In genomic region chr10:62651341-62651740, GRCh38 we compare ENCODE assay signal across 35 cellular contexts.
DNase-seq lines count a peak whose midpoint lies in the region; ATAC-seq and TF ChIP-seq lines count a peak whose summit lies in the region.
"Had no signal": no experiment of that assay in that cellular context is flagged by ENCODE, and none has a peak within 500 bp of the region (broad histone marks: within the 10 kb centered on the region; RNA-seq: fewer than 3 reads in every experiment).

No MANE protein-coding gene starts in this region.

- CTCF ChIA-PET in mammary epithelial cell (lab: Charles Lee; ENCODE audit: low non-redundant PET) (interaction anchor here (0.6 kb wide), 1 partner anchor 167 kb away, joined by 4 read pairs; no protein-coding TSS in a partner anchor), MCF 10A (lab: Yijun Ruan, JAX) (no interaction called here), PC-3 (lab: Charles Lee) (no interaction called here)

- no peaks in the 10 kb centered on the region for H3K4me1 Mint-ChIP-seq in MCF 10A (ENCODE audit: insufficient read depth, unreplicated experiment)

- H3K9me2 ChIP-seq in PC-3 (replicated peaks; ENCODE audit: low read length): 0 out of 2 replicates have a peak, but pooled peaks cover 3% of the 10 kb centered on the region

- no peaks in the 10 kb centered on the region for H3K36me3 Mint-ChIP-seq in MCF 10A (ENCODE audit: insufficient read depth, unreplicated experiment)
- H3K36me3 Mint-ChIP-seq: activated CD8-positive, alpha-beta memory T cell treated with anti-CD3 and anti-CD28 coated beads, Interleukin-2, amount 10 ng/mL, durations not matched to agents 7 days and 5 days; activated naive CD8-positive, alpha-beta T cell treated with anti-CD3 and anti-CD28 coated beads, Interleukin-2, amount 10 ng/mL, durations not matched to agents 7 days and 5 days; T-cell; WTC11 had no signal

- H3K4me2 ChIP-seq in mammary epithelial cell (ENCODE audit: insufficient read depth, low read depth, low read length) (peak overlapping the region; percentile 26), PC-3 (ENCODE audit: low read length) (peak overlapping the region; percentile 43)

- TF ChIP-seq POLR2A in esophagus muscularis mucosa (IDR thresholded peaks at IDR 0.05; ENCODE audit: low read depth): no peak

- no peak for TF ChIP-seq EP300 in esophagus muscularis mucosa (IDR thresholded peaks at IDR 0.05)

- WGBS in mammary epithelial cell (ENCODE audit: low coverage, missing lambda C conversion rate): 3% methylated on average over 2 of the region's 2 CpGs
- WGBS in esophagus muscularis mucosa: 57% methylated on average over 2 of the region's 2 CpGs

- no peak overlapping the region for H3K27ac Mint-ChIP-seq in MCF 10A (ENCODE audit: low read depth, unreplicated experiment)
- H3K27ac Mint-ChIP-seq: activated CD4-positive, alpha-beta T cell treated with anti-CD3 and anti-CD28 coated beads, Interleukin-2, amount 10 ng/mL, durations not matched to agents 7 days and 5 days; activated CD8-positive, alpha-beta memory T cell treated with anti-CD3 and anti-CD28 coated beads, Interleukin-2, amount 10 ng/mL, durations not matched to agents 7 days and 5 days; activated naive CD8-positive, alpha-beta T cell treated with anti-CD3 and anti-CD28 coated beads, Interleukin-2, amount 10 ng/mL, durations not matched to agents 7 days and 5 days; CD4-positive, alpha-beta T cell; effector memory CD8-positive, alpha-beta T cell; naive thymus-derived CD4-positive, alpha-beta T cell; T-cell; WTC11 had no signal

- no peak overlapping the region for H3K9ac ChIP-seq in mammary epithelial cell (ENCODE audit: insufficient read depth, low read length)
- H3K9ac ChIP-seq in PC-3 (ENCODE audit: low read length): no peak overlapping the region

- H3K4me3 ChIP-seq in mammary epithelial cell (replicated peaks in 1 of 3; ENCODE audit: insufficient read depth in 1 of 3, low read depth in 2 of 3, low read length in 3 of 3): no peak overlapping the region
- peak overlapping the region; percentile 1; the same call in 1 of the 2 replicates for H3K4me3 ChIP-seq in PC-3 (ENCODE audit: low read length)
- H3K4me3 ChIP-seq in esophagus muscularis mucosa: no peak overlapping the region
- H3K4me3 ChIP-seq: ascending aorta, prostate gland, right lobe of liver, SJSA1 had no signal

- dilution Hi-C loops in mammary epithelial cell (cut with HindIII; ENCODE audit: low sequenced_read_pairs): loop anchor here (5.0 kb wide), 1 partner anchor 34 kb away; no protein-coding TSS in a partner anchor

- H3K4me3 Mint-ChIP-seq in MCF 10A (ENCODE audit: unreplicated experiment): no peak overlapping the region
- H3K4me3 Mint-ChIP-seq: activated CD4-positive, alpha-beta T cell treated with anti-CD3 and anti-CD28 coated beads, Interleukin-2, amount 10 ng/mL, durations not matched to agents 7 days and 5 days; activated CD8-positive, alpha-beta memory T cell treated with anti-CD3 and anti-CD28 coated beads, Interleukin-2, amount 10 ng/mL, durations not matched to agents 7 days and 5 days; activated naive CD8-positive, alpha-beta T cell treated with anti-CD3 and anti-CD28 coated beads, Interleukin-2, amount 10 ng/mL, durations not matched to agents 7 days and 5 days; activated T-cell treated with anti-CD3 and anti-CD28 coated beads, Interleukin-2, amount 50 U/mL, for 4 hours; CD4-positive, alpha-beta T cell; effector memory CD8-positive, alpha-beta T cell; naive thymus-derived CD4-positive, alpha-beta T cell; T-cell; WTC11 had no signal

- no peaks in the 10 kb centered on the region for H3K9me3 ChIP-seq in mammary epithelial cell (replicated peaks; ENCODE audit: insufficient read depth, low read length)
- no peaks in the 10 kb centered on the region for H3K9me3 ChIP-seq in PC-3 (ENCODE audit: low read length)
- H3K9me3 ChIP-seq in esophagus muscularis mucosa: no peaks in the 10 kb centered on the region
- H3K9me3 ChIP-seq: ascending aorta, prostate gland, right lobe of liver had no signal

- H4K20me1 ChIP-seq in mammary epithelial cell (ENCODE audit: insufficient read depth, low read length) (no peaks in the 10 kb centered on the region), PC-3 (ENCODE audit: low read length) (no peaks in the 10 kb centered on the region)

- H2AFZ ChIP-seq in mammary epithelial cell (ENCODE audit: low read depth, low read length) (no peak overlapping the region), PC-3 (ENCODE audit: low read length) (no peak overlapping the region)

- BruUV-seq in mammary epithelial cell (replicated peaks; lab: Mats Ljungman, UMichigan) (no TSS peak), MCF 10A (replicated peaks; lab: Mats Ljungman, UMichigan) (no TSS peak), PC-3 (replicated peaks; lab: Mats Ljungman, UMichigan) (no TSS peak)

- intact Hi-C loops in mammary epithelial cell (cut with micrococcal nuclease): no loop called here
- intact Hi-C loops in MCF 10A (cut with micrococcal nuclease): no loop called here
- intact Hi-C loops in PC-3 (cut with micrococcal nuclease): no loop called here
- intact Hi-C loops in esophagus muscularis mucosa (cut with DNase I): no loop called here

- in situ Hi-C loops in mammary epithelial cell (cut with MboI; ENCODE audit: low sequenced_read_pairs in 2 of 2): no loop called here

- peak; percentile 31 for DNase-seq in mammary epithelial cell
- DNase-seq in MCF 10A (ENCODE audit: unreplicated experiment): no peak
- peak; percentile 96 for DNase-seq in PC-3
- DNase-seq in kidney tubule cell (ENCODE audit: low spot score): peak; percentile 38
- no peak for DNase-seq in esophagus muscularis mucosa (ENCODE audit: extremely low spot score)
- no peak for DNase-seq in cortex of kidney (lab: John Stamatoyannopoulos, UW)
- no peak for DNase-seq in activated CD4-positive, CD25-positive, alpha-beta regulatory T cell treated with anti-CD3 and anti-CD28 coated beads, Interleukin-2, amount 50 U/mL, for 72 hours
- no peak for DNase-seq in activated CD8-positive, alpha-beta memory T cell treated with anti-CD3 and anti-CD28 coated beads for 24 hours
- DNase-seq: 8988T; activated CD4-positive, alpha-beta T cell treated with anti-CD3 and anti-CD28 coated beads, Interleukin-2, amount 10 ng/mL, durations not matched to agents 7 days and 5 days; activated CD8-positive, alpha-beta memory T cell treated with anti-CD3 and anti-CD28 coated beads, Interleukin-2, amount 10 ng/mL, durations not matched to agents 7 days and 5 days; activated gamma-delta T cell treated with Interleukin-2 at 50 U/mL for 16 hours; activated naive CD8-positive, alpha-beta T cell treated with anti-CD3 and anti-CD28 coated beads, Interleukin-2, amount 10 ng/mL, durations not matched to agents 7 days and 5 days; activated T-cell treated with anti-CD3 and anti-CD28 coated beads, Interleukin-2, amount 50 U/mL, for 4 hours; CD4-positive, alpha-beta T cell; central memory CD4-positive, alpha-beta T cell; DND-41; effector memory CD8-positive, alpha-beta T cell; erythroblast; head of caudate nucleus; Karpas-422; left ventricle myocardium superior; naive thymus-derived CD4-positive, alpha-beta T cell; NCI-H1694; NCI-H2171; NCI-H82; right lobe of liver; stimulated activated CD4-positive, alpha-beta T cell treated with anti-CD3 and anti-CD28 coated beads, Interleukin-4, amount 100 ng/mL, for 4 hours; T-cell had no signal

- H3K27me3 ChIP-seq in mammary epithelial cell (ENCODE audit: insufficient read depth, low read length) (no peaks in the 10 kb centered on the region), PC-3 (ENCODE audit: low read length) (no peaks in the 10 kb centered on the region), esophagus muscularis mucosa (no peaks in the 10 kb centered on the region)
- H3K27me3 ChIP-seq: ascending aorta, foreskin keratinocyte, right lobe of liver, SJSA1 had no signal

- H3K79me2 ChIP-seq in mammary epithelial cell (ENCODE audit: insufficient read depth, low read length) (no peaks in the 10 kb centered on the region), PC-3 (ENCODE audit: low read length) (no peaks in the 10 kb centered on the region)

- TF ChIP-seq CTCF in mammary epithelial cell (conservative IDR thresholded peaks at IDR 0.05 in 1 of 2, IDR thresholded peaks at IDR 0.05 in 1 of 2; ENCODE audit: extremely low read depth in 1 of 2, insufficient read depth in 1 of 2, low read depth in 1 of 2, low read length in 2 of 2): no peak
- no peak for TF ChIP-seq CTCF in MCF 10A (IDR thresholded peaks at IDR 0.05; ENCODE audit: unreplicated experiment)
- TF ChIP-seq CTCF in PC-3 (conservative IDR thresholded peaks at IDR 0.05; ENCODE audit: low read depth, low read length): no peak
- no peak for TF ChIP-seq CTCF in esophagus muscularis mucosa (IDR thresholded peaks at IDR 0.05)

- H3F3A ChIP-seq in PC-3 (ENCODE audit: low read length, unreplicated experiment): no peaks in the 10 kb centered on the region

- POLR2A ChIA-PET in MCF 10A (lab: Yijun Ruan, JAX): no interaction called here
- POLR2A ChIA-PET in PC-3 (lab: Charles Lee; ENCODE audit: unreplicated experiment): no interaction called here

- ATAC-seq in PC-3: peak; percentile 66
- ATAC-seq: activated CD8-positive, alpha-beta memory T cell treated with anti-CD3 and anti-CD28 coated beads, Interleukin-2, amount 10 ng/mL, durations not matched to agents 7 days and 5 days; activated T-cell treated with anti-CD3 and anti-CD28 coated beads, Interleukin-2, amount 50 U/mL, for 4 hours; effector memory CD8-positive, alpha-beta T cell; foreskin keratinocyte; left ventricle myocardium superior; naive thymus-derived CD4-positive, alpha-beta T cell; right lobe of liver; T-cell; WTC11 had no signal

- no peaks in the 10 kb centered on the region for H3K27me3 Mint-ChIP-seq in MCF 10A (ENCODE audit: insufficient read depth, unreplicated experiment)
- H3K27me3 Mint-ChIP-seq: activated CD4-positive, alpha-beta T cell treated with anti-CD3 and anti-CD28 coated beads, Interleukin-2, amount 10 ng/mL, durations not matched to agents 7 days and 5 days; activated naive CD8-positive, alpha-beta T cell treated with anti-CD3 and anti-CD28 coated beads, Interleukin-2, amount 10 ng/mL, durations not matched to agents 7 days and 5 days; CD4-positive, alpha-beta T cell; effector memory CD8-positive, alpha-beta T cell; T-cell had no signal

- no peaks in the 10 kb centered on the region for H3K9me3 Mint-ChIP-seq in MCF 10A (ENCODE audit: unreplicated experiment)
- H3K9me3 Mint-ChIP-seq: activated CD4-positive, alpha-beta T cell treated with anti-CD3 and anti-CD28 coated beads, Interleukin-2, amount 10 ng/mL, durations not matched to agents 7 days and 5 days; activated naive CD8-positive, alpha-beta T cell treated with anti-CD3 and anti-CD28 coated beads, Interleukin-2, amount 10 ng/mL, durations not matched to agents 7 days and 5 days; activated T-cell treated with anti-CD3 and anti-CD28 coated beads, Interleukin-2, amount 50 U/mL, for 4 hours; effector memory CD8-positive, alpha-beta T cell; T-cell had no signal

- H3K27ac ChIP-seq in mammary epithelial cell (ENCODE audit: insufficient read depth, low read depth, low read length): no peak overlapping the region
- peak overlapping the region; percentile 53 for H3K27ac ChIP-seq in PC-3 (ENCODE audit: low read length)
- no peak overlapping the region for H3K27ac ChIP-seq in esophagus muscularis mucosa (replicated peaks in 1 of 4)
- H3K27ac ChIP-seq: ascending aorta, foreskin keratinocyte, prostate gland, right lobe of liver, RWPE1, SJSA1 had no signal

- H3K36me3 ChIP-seq in mammary epithelial cell (ENCODE audit: insufficient read depth, low read length) (no peaks in the 10 kb centered on the region), PC-3 (ENCODE audit: low read depth, low read length) (no peaks in the 10 kb centered on the region), esophagus muscularis mucosa (no peaks in the 10 kb centered on the region)
- H3K36me3 ChIP-seq: ascending aorta, prostate gland, right lobe of liver, SJSA1 had no signal

- H3K4me1 ChIP-seq in mammary epithelial cell (ENCODE audit: insufficient read depth, low read length) (peaks cover 25% of the 10 kb centered on the region), PC-3 (ENCODE audit: insufficient read depth, low read length) (peaks cover 24% of the 10 kb centered on the region), esophagus muscularis mucosa (no peaks in the 10 kb centered on the region)
- H3K4me1 ChIP-seq: ascending aorta, foreskin keratinocyte, prostate gland, right lobe of liver, SJSA1 had no signal

Comparison
In these comparisons a context has a peak if more than half of its experiments do, and no peak if none do; other contexts are left out.
1. DNase-seq: peak in mammary epithelial cell (single experiment), PC-3 (single experiment) and kidney tubule cell (single experiment); none in MCF 10A (single experiment), esophagus muscularis mucosa (single experiment), cortex of kidney (single experiment), activated CD4-positive, CD25-positive, alpha-beta regulatory T cell treated with anti-CD3 and anti-CD28 coated beads, Interleukin-2, amount 50 U/mL, for 72 hours (single experiment) and activated CD8-positive, alpha-beta memory T cell treated with anti-CD3 and anti-CD28 coated beads for 24 hours (single experiment).